In genomic region chr19:38298841-38299680, GRCh38 we compare ENCODE assay signal across 2 cellular contexts.
TF ChIP-seq lines count a peak whose summit lies in the region.

No MANE protein-coding gene starts in this region.

TF ChIP-seq in IMR-90, 13 proteins besides CTCF, POLR2A, EP300 and RAD21:
- TF ChIP-seq RCOR1 (IDR thresholded peaks at IDR 0.05; ENCODE audit: insufficient replicate concordance, low read length): no peak
- TF ChIP-seq MAZ (IDR thresholded peaks at IDR 0.05; ENCODE audit: borderline replicate concordance, low read depth, low read length): no peak
- no peak for TF ChIP-seq MAFK (IDR thresholded peaks at IDR 0.05; ENCODE audit: low read depth, low read length)
- no peak for TF ChIP-seq RFX5 (IDR thresholded peaks at IDR 0.05; ENCODE audit: low read depth, low read length)
- no peak for TF ChIP-seq NFE2L2 (IDR thresholded peaks at IDR 0.05; ENCODE audit: low read depth, low read length)
- no peak for TF ChIP-seq BHLHE40 (IDR thresholded peaks at IDR 0.05; ENCODE audit: low read depth, low read length)
- no peak for TF ChIP-seq USF2 (IDR thresholded peaks at IDR 0.05; ENCODE audit: low read depth, low read length)
- TF ChIP-seq ELK1 (IDR thresholded peaks at IDR 0.05; ENCODE audit: borderline replicate concordance, low read depth, low read length): no peak
- TF ChIP-seq FOS (IDR thresholded peaks at IDR 0.05; ENCODE audit: low read depth, low read length): no peak
- no peak for TF ChIP-seq SMC3 (IDR thresholded peaks at IDR 0.05; ENCODE audit: low read depth, low read length)
- TF ChIP-seq CEBPB (IDR thresholded peaks at IDR 0.05; ENCODE audit: low read depth, low read length): no peak
- TF ChIP-seq MXI1 (IDR thresholded peaks at IDR 0.05; ENCODE audit: borderline replicate concordance, low read depth, low read length): no peak
- TF ChIP-seq CHD1 (IDR thresholded peaks at IDR 0.05; ENCODE audit: low read depth, low read length): no peak

TF ChIP-seq in K562, 482 proteins besides CTCF, POLR2A, EP300 and RAD21:
- no peak for TF ChIP-seq SAFB (IDR thresholded peaks at IDR 0.05; ENCODE audit: borderline replicate concordance, low read depth, low read length)
- no peak for TF ChIP-seq ZNF77 (CRISPR knock-in tag; IDR thresholded peaks at IDR 0.05)
- TF ChIP-seq IRF1 (CRISPR knock-in tag; IDR thresholded peaks at IDR 0.05; ENCODE audit: borderline replicate concordance): no peak
- TF ChIP-seq ETV1 (tag; conservative IDR thresholded peaks at IDR 0.05; ENCODE audit: low read depth): no peak
- TF ChIP-seq ZNF551 (CRISPR knock-in tag; IDR thresholded peaks at IDR 0.05): no peak
- TF ChIP-seq HNRNPH1 (optimal IDR thresholded peaks at IDR 0.05; ENCODE audit: low read depth, low read length): no peak
- TF ChIP-seq SPI1 (IDR thresholded peaks at IDR 0.05; ENCODE audit: borderline replicate concordance, low read depth, low read length): no peak
